1 cellular context compared by ENCODE assay signal in the genomic region with DNA sequence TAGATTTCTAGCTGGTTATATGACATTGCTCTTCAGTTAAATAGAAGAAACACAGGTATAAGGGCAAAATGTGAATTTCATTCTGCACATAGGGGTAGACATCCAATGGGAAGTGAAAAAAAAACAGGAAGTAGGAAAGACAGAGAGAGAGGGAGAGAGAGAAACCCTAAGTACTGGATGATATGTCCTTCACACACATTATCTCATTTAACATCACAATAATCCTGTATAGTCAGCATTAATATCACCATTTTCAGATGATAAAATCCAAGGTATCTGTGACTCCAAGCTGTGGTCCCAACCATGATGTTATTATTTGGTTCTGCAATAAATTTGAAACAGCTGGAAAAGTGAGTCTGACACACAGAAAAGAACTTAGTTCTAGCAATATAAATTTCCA.
TF ChIP-seq lines count a peak whose summit lies in the region.

No MANE protein-coding gene starts in this region.

TF ChIP-seq in GM23338, 12 proteins besides CTCF, POLR2A, EP300 and RAD21:
- TF ChIP-seq ZNF462 (CRISPR knock-in tag; IDR thresholded peaks at IDR 0.05) (no peak), ZNF114 (CRISPR knock-in tag; IDR thresholded peaks at IDR 0.05) (no peak), NANOG (IDR thresholded peaks at IDR 0.05; ENCODE audit: borderline replicate concordance) (no peak), EZH2phosphoT487 (IDR thresholded peaks at IDR 0.05; ENCODE audit: unreplicated experiment) (no peak), CREB1 (CRISPR knock-in tag; IDR thresholded peaks at IDR 0.05; ENCODE audit: low read depth) (no peak), ZNF331 (CRISPR knock-in tag; IDR thresholded peaks at IDR 0.05; ENCODE audit: low read depth) (no peak)
- TF ChIP-seq, protein P1, sequence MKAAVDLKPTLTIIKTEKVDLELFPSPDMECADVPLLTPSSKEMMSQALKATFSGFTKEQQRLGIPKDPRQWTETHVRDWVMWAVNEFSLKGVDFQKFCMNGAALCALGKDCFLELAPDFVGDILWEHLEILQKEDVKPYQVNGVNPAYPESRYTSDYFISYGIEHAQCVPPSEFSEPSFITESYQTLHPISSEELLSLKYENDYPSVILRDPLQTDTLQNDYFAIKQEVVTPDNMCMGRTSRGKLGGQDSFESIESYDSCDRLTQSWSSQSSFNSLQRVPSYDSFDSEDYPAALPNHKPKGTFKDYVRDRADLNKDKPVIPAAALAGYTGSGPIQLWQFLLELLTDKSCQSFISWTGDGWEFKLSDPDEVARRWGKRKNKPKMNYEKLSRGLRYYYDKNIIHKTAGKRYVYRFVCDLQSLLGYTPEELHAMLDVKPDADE (IDR thresholded peaks at IDR 0.05): no peak
